In the genomic region with DNA sequence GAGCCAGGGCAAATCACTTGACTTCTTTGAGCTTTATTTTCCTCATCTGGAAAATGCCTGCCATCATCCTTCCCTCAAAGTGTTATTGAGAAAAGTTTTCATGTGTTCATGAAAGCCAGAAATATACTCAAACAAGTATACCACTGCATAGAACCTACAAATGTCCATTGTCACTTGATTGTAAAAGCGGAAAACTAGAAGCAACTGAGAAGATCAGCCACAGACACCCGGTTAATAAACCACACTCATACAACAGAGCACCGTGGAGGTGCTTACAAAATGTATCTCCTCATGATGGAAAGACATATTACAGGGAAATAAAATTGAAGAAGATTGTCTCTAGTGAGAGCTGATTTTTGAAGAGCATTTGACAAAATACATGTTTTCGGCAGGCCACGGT, we compare ENCODE assay signal across 17 cellular contexts.
DNase-seq lines count a peak whose midpoint lies in the region; ATAC-seq and TF ChIP-seq lines count a peak whose summit lies in the region.
"Had no signal": no experiment of that assay in that cellular context is flagged by ENCODE, and none has a peak within 500 bp of the region (broad histone marks: within the 10 kb centered on the region; RNA-seq: fewer than 3 reads in every experiment).

No MANE protein-coding gene starts in this region.

- H3K27ac ChIP-seq in IMR-90 (ENCODE audit: insufficient read depth, low read length), result no peak overlapping the region
- H3K27ac ChIP-seq in parathyroid adenoma, result no peak overlapping the region
- H3K27ac ChIP-seq in CD8-positive, alpha-beta memory T cell (ENCODE audit: low read depth, low read length), result no peak overlapping the region
- H3K27ac ChIP-seq: C4-2B, GM23248 had no signal

- H2AK5ac ChIP-seq in IMR-90 (ENCODE audit: low read depth, low read length), result no peak overlapping the region

- CTCF ChIA-PET in Calu3 (lab: Charles Lee), result interaction anchor here (1.2 to 1.4 kb wide), 2 partner anchors 11 to 53 kb away, joined by 3 to 4 read pairs; no protein-coding TSS in a partner anchor
- CTCF ChIA-PET in IMR-90 (lab: Yijun Ruan, JAX), result interaction anchor here (1.1 to 1.2 kb wide), 2 partner anchors 188 to 682 kb away, joined by 3 read pairs; no protein-coding TSS in a partner anchor
- CTCF ChIA-PET in activated CD4-positive, alpha-beta T cell treated with anti-CD3 and anti-CD28 coated beads, Interleukin-2, amount 10 ng/mL, durations not matched to agents 7 days and 5 days (lab: Charles Lee), result no interaction called here
- CTCF ChIA-PET in CD8-positive, alpha-beta memory T cell (lab: Charles Lee), result no interaction called here

- intact Hi-C loops in Calu3 (cut with micrococcal nuclease; ENCODE audit: unreplicated experiment), result loop anchor here (10.0 kb wide), 1 partner anchor 282 kb away; no protein-coding TSS in a partner anchor
- intact Hi-C loops in IMR-90 (cut with micrococcal nuclease), result no loop called here

- no peak for ATAC-seq in IMR-90 (ENCODE audit: low read depth)
- ATAC-seq: CD8-positive, alpha-beta T cell had no signal

- H4K8ac ChIP-seq in IMR-90 (ENCODE audit: low read depth in 2 of 2, low read length in 2 of 2), result no peak overlapping the region

- H3K4me1 ChIP-seq in IMR-90 (ENCODE audit: control insufficient read depth, insufficient read depth, low read length) (peaks cover 5% of the 10 kb centered on the region; the same call in 1 of the 2 replicates), parathyroid adenoma (peaks cover 32% of the 10 kb centered on the region)
- no peaks in the 10 kb centered on the region for H3K4me1 ChIP-seq in CD8-positive, alpha-beta memory T cell (ENCODE audit: insufficient read depth, low read length)

- H3K9me3 Mint-ChIP-seq in Calu3 (ENCODE audit: low read depth, unreplicated experiment), result no peaks in the 10 kb centered on the region
- no peaks in the 10 kb centered on the region for H3K9me3 Mint-ChIP-seq in type B pancreatic cell
- no peaks in the 10 kb centered on the region for H3K9me3 Mint-ChIP-seq in activated CD4-positive, alpha-beta T cell treated with anti-CD3 and anti-CD28 coated beads, Interleukin-2, amount 10 ng/mL, durations not matched to agents 7 days and 5 days
- peaks cover 0 to 5% (median 0%) of the 10 kb centered on the region in 5 donors for H3K9me3 Mint-ChIP-seq in CD8-positive, alpha-beta memory T cell

- no peak for TF ChIP-seq POLR2A in IMR-90 (IDR thresholded peaks at IDR 0.05; ENCODE audit: low read depth, low read length)

- BruUV-seq in Calu3 (replicated peaks; lab: Mats Ljungman, UMichigan), result no TSS peak
- no TSS peak for BruUV-seq in IMR-90 (replicated peaks; lab: Mats Ljungman, UMichigan)

- H3K9me3 ChIP-seq in IMR-90 (ENCODE audit: control insufficient read depth, insufficient read depth, low read length) (no peaks in the 10 kb centered on the region), parathyroid adenoma (ENCODE audit: control insufficient read depth, low read length) (no peaks in the 10 kb centered on the region)
- H3K9me3 ChIP-seq in CD8-positive, alpha-beta memory T cell (ENCODE audit: low read length), result no peaks in the 10 kb centered on the region

- H3K18ac ChIP-seq in IMR-90 (ENCODE audit: low read depth, low read length), result no peak overlapping the region; the same call in 1 of the 2 replicates

- no peak for TF ChIP-seq CTCF in Calu3 (IDR thresholded peaks at IDR 0.05; ENCODE audit: unreplicated experiment)
- TF ChIP-seq CTCF in IMR-90 (conservative IDR thresholded peaks at IDR 0.05; ENCODE audit: low read depth, low read length), result no peak
- TF ChIP-seq CTCF in parathyroid adenoma (IDR thresholded peaks at IDR 0.05), result no peak
- TF ChIP-seq CTCF in type B pancreatic cell (conservative IDR thresholded peaks at IDR 0.05), result no peak

- DNase-seq in Calu3 (no peak), IMR-90 (no peak), type B pancreatic cell (ENCODE audit: extremely low spot score, unreplicated experiment) (no peak), GOT3 (lab: John Stamatoyannopoulos, UW) (no peak)
- no peak for DNase-seq in activated CD4-positive, alpha-beta T cell treated with anti-CD3 and anti-CD28 coated beads, Interleukin-2, amount 10 ng/mL, durations not matched to agents 7 days and 5 days
- DNase-seq in CD8-positive, alpha-beta memory T cell, result no peak
- DNase-seq: 8988T; CD4-positive, CD25-positive, alpha-beta regulatory T cell; CD8-positive, alpha-beta T cell; DMS53; DMS79 treated with DMSO at 0.1 percent for 48 hours; GF-D8; GM23248 had no signal

- H2BK20ac ChIP-seq in IMR-90 (ENCODE audit: low read depth, low read length), result peak overlapping the region; percentile 20; the same call in 1 of the 2 replicates

- H3K4me3 Mint-ChIP-seq in Calu3 (ENCODE audit: low read depth, unreplicated experiment), result no peak overlapping the region
- no peak overlapping the region for H3K4me3 Mint-ChIP-seq in type B pancreatic cell
- H3K4me3 Mint-ChIP-seq in activated CD4-positive, alpha-beta T cell treated with anti-CD3 and anti-CD28 coated beads, Interleukin-2, amount 10 ng/mL, durations not matched to agents 7 days and 5 days, result no peak overlapping the region
- no peak overlapping the region for H3K4me3 Mint-ChIP-seq in CD8-positive, alpha-beta memory T cell
- H3K4me3 Mint-ChIP-seq: CD4-positive, CD25-positive, alpha-beta regulatory T cell; CD8-positive, alpha-beta T cell had no signal

- H3K27ac Mint-ChIP-seq in Calu3 (ENCODE audit: unreplicated experiment) (peak overlapping the region; percentile 47), type B pancreatic cell (peak overlapping the region; percentile 20)
- no peak overlapping the region for H3K27ac Mint-ChIP-seq in activated CD4-positive, alpha-beta T cell treated with anti-CD3 and anti-CD28 coated beads, Interleukin-2, amount 10 ng/mL, durations not matched to agents 7 days and 5 days
- no peak overlapping the region for H3K27ac Mint-ChIP-seq in CD8-positive, alpha-beta memory T cell
- H3K27ac Mint-ChIP-seq: CD4-positive, CD25-positive, alpha-beta regulatory T cell; CD8-positive, alpha-beta T cell had no signal

- H3K9ac ChIP-seq in IMR-90 (ENCODE audit: low read depth, low read length), result no peak overlapping the region
- H3K9ac ChIP-seq in parathyroid adenoma, result no peak overlapping the region
- H3K9ac ChIP-seq: GM23248 had no signal

- H3K23ac ChIP-seq in IMR-90 (ENCODE audit: low read depth, low read length), result no peak overlapping the region; the same call in 1 of the 2 replicates

- H3K79me2 ChIP-seq in parathyroid adenoma, result no peaks in the 10 kb centered on the region

- H3K4me1 Mint-ChIP-seq in Calu3 (ENCODE audit: low read depth, unreplicated experiment), result peaks cover 22% of the 10 kb centered on the region
- H3K4me1 Mint-ChIP-seq in type B pancreatic cell (ENCODE audit: unreplicated experiment), result peaks cover 13% of the 10 kb centered on the region
- H3K4me1 Mint-ChIP-seq in activated CD4-positive, alpha-beta T cell treated with anti-CD3 and anti-CD28 coated beads, Interleukin-2, amount 10 ng/mL, durations not matched to agents 7 days and 5 days, result no peaks in the 10 kb centered on the region
- no peaks in the 10 kb centered on the region for H3K4me1 Mint-ChIP-seq in CD8-positive, alpha-beta memory T cell
- H3K4me1 Mint-ChIP-seq: CD4-positive, CD25-positive, alpha-beta regulatory T cell had no signal

- H3K4me2 ChIP-seq in IMR-90 (ENCODE audit: low read depth, low read length) (no peak overlapping the region), parathyroid adenoma (ENCODE audit: low read length) (no peak overlapping the region)
- H3K4me2 ChIP-seq: A549 had no signal

- in situ Hi-C loops in IMR-90 (cut with MboI; ENCODE audit: low sequenced_read_pairs), result no loop called here

- H2AFZ ChIP-seq in IMR-90 (replicated peaks; ENCODE audit: low read length, poor library complexity) (no peak overlapping the region), parathyroid adenoma (peak overlapping the region; percentile 16)
- H2AFZ ChIP-seq: GM23248 had no signal

- H3K36me3 Mint-ChIP-seq in Calu3 (ENCODE audit: insufficient read depth, unreplicated experiment), result peaks cover 15% of the 10 kb centered on the region
- no peaks in the 10 kb centered on the region for H3K36me3 Mint-ChIP-seq in type B pancreatic cell
- no peaks in the 10 kb centered on the region for H3K36me3 Mint-ChIP-seq in activated CD4-positive, alpha-beta T cell treated with anti-CD3 and anti-CD28 coated beads, Interleukin-2, amount 10 ng/mL, durations not matched to agents 7 days and 5 days (ENCODE audit: low read depth)
- no peaks in the 10 kb centered on the region for H3K36me3 Mint-ChIP-seq in CD8-positive, alpha-beta memory T cell
- H3K36me3 Mint-ChIP-seq: CD4-positive, CD25-positive, alpha-beta regulatory T cell; CD8-positive, alpha-beta T cell had no signal

- POLR2A ChIA-PET in IMR-90 (lab: Charles Lee; ENCODE audit: unreplicated experiment), result no interaction called here
- POLR2A ChIA-PET in activated CD4-positive, alpha-beta T cell treated with anti-CD3 and anti-CD28 coated beads, Interleukin-2, amount 10 ng/mL, durations not matched to agents 7 days and 5 days (lab: Charles Lee), result no interaction called here
- POLR2A ChIA-PET in CD8-positive, alpha-beta memory T cell (lab: Charles Lee), result no interaction called here

- H3K27me3 Mint-ChIP-seq in Calu3 (ENCODE audit: unreplicated experiment) (no peaks in the 10 kb centered on the region), type B pancreatic cell (no peaks in the 10 kb centered on the region)
- no peaks in the 10 kb centered on the region for H3K27me3 Mint-ChIP-seq in activated CD4-positive, alpha-beta T cell treated with anti-CD3 and anti-CD28 coated beads, Interleukin-2, amount 10 ng/mL, durations not matched to agents 7 days and 5 days
- peaks cover 0 to 1% of the 10 kb centered on the region in 2 donors for H3K27me3 Mint-ChIP-seq in CD8-positive, alpha-beta memory T cell
- H3K27me3 Mint-ChIP-seq: CD4-positive, CD25-positive, alpha-beta regulatory T cell had no signal

- no peak overlapping the region for H4K5ac ChIP-seq in IMR-90 (ENCODE audit: low read depth, low read length)

- H3K27me3 ChIP-seq in IMR-90 (ENCODE audit: control insufficient read depth, insufficient read depth, low read length) (no peaks in the 10 kb centered on the region), parathyroid adenoma (ENCODE audit: control insufficient read depth, insufficient read depth, low read length) (no peaks in the 10 kb centered on the region)
- H3K27me3 ChIP-seq in CD8-positive, alpha-beta memory T cell (ENCODE audit: insufficient read depth, low read length, poor library complexity, severe bottlenecking), result no peaks in the 10 kb centered on the region

- dilution Hi-C loops in IMR-90 (cut with HindIII; ENCODE audit: low sequenced_read_pairs, unreplicated experiment), result no loop called here

- H2BK5ac ChIP-seq in IMR-90 (ENCODE audit: low read depth, low read length, poor library complexity, severe bottlenecking), result no peak overlapping the region

- H3K4me3 ChIP-seq in IMR-90 (ENCODE audit: insufficient read depth, low read depth, low read length) (no peak overlapping the region), parathyroid adenoma (ENCODE audit: low read depth, low read length) (no peak overlapping the region)
- no peak overlapping the region for H3K4me3 ChIP-seq in CD8-positive, alpha-beta memory T cell (ENCODE audit: low read length)
- H3K4me3 ChIP-seq: A549, GM23248, HAP-1 had no signal

- 93% methylated on average over 2 of the region's 5 CpGs; no CpG with 5 or more reads in 1 of the 2 experiments for WGBS in IMR-90 (ENCODE audit: extremely low coverage in 2 of 2, insufficient read length in 1 of 2), 2 experiments

- H2AK9ac ChIP-seq in IMR-90 (replicated peaks; ENCODE audit: low read depth, low read length, poor library complexity), result no peak overlapping the region

- TF ChIP-seq RAD21 in IMR-90 (IDR thresholded peaks at IDR 0.05; ENCODE audit: low read length), result no peak

- H3K79me1 ChIP-seq in IMR-90 (ENCODE audit: low read depth in 1 of 2, low read length in 2 of 2), result no peaks in the 10 kb centered on the region

- H3K9me1 ChIP-seq in IMR-90 (ENCODE audit: insufficient read depth, low read length), result no peaks in the 10 kb centered on the region

- no peak overlapping the region; the same call in 1 of the 2 replicates for H3K14ac ChIP-seq in IMR-90 (replicated peaks; ENCODE audit: low read depth, low read length)

- H4K91ac ChIP-seq in IMR-90 (ENCODE audit: insufficient read depth, low read depth, low read length), result no peak overlapping the region

- H4K20me1 ChIP-seq in IMR-90 (ENCODE audit: insufficient read depth, low read length), result no peaks in the 10 kb centered on the region

- no peaks in the 10 kb centered on the region for H3K36me3 ChIP-seq in IMR-90 (ENCODE audit: control insufficient read depth, insufficient read depth, low read length)
- no peaks in the 10 kb centered on the region for H3K36me3 ChIP-seq in parathyroid adenoma (ENCODE audit: control insufficient read depth, insufficient read depth, low read length)
- H3K36me3 ChIP-seq in CD8-positive, alpha-beta memory T cell (ENCODE audit: insufficient read depth, low read length), result no peaks in the 10 kb centered on the region
- H3K36me3 ChIP-seq: HAP-1 had no signal

- H2BK120ac ChIP-seq in IMR-90 (ENCODE audit: low read depth, low read length), result peak overlapping the region; percentile 25

- H3K4ac ChIP-seq in IMR-90 (ENCODE audit: low read depth, low read length), result no peak overlapping the region

- H3K56ac ChIP-seq in IMR-90 (ENCODE audit: extremely low read depth, insufficient read depth, low read length), result no peak overlapping the region

- H2BK15ac ChIP-seq in IMR-90 (ENCODE audit: low read depth, low read length), result 0 out of 3 replicates have a peak overlapping the region, but pooled peaks have one; percentile 24

Comparison
In these comparisons a context has a peak if more than half of its experiments do, and no peak if none do; other contexts are left out.
1. H3K27ac Mint-ChIP-seq: peak in Calu3 (single experiment) and type B pancreatic cell (single experiment); none in activated CD4-positive, alpha-beta T cell treated with anti-CD3 and anti-CD28 coated beads, Interleukin-2, amount 10 ng/mL, durations not matched to agents 7 days and 5 days (single experiment) and CD8-positive, alpha-beta memory T cell (0 of 8).
2. CTCF ChIA-PET loops: an anchor here in Calu3 (1.2 to 1.4 kb wide) and IMR-90 (1.1 to 1.2 kb wide); none called in activated CD4-positive, alpha-beta T cell treated with anti-CD3 and anti-CD28 coated beads, Interleukin-2, amount 10 ng/mL, durations not matched to agents 7 days and 5 days and CD8-positive, alpha-beta memory T cell.